ENCODE assay signal across 21 cellular contexts in genomic region chr1:89288051-89288340, GRCh38. TPM values are rescaled to one million over a fixed set of nuclear protein-coding genes. Genes with fewer than 3 reads are reported as not detected.
DNase-seq lines count a peak whose midpoint lies in the region; ATAC-seq, FAIRE-seq and TF ChIP-seq lines count a peak whose summit lies in the region.
"Had no signal": no experiment of that assay in that cellular context is flagged by ENCODE, and none has a peak within 500 bp of the region (broad histone marks: within the 10 kb centered on the region; RNA-seq: fewer than 3 reads in every experiment).

No MANE protein-coding gene starts in this region.

- peak overlapping the region; percentile 98 for H3K27ac Mint-ChIP-seq in activated naive CD8-positive, alpha-beta T cell
- peak overlapping the region; percentile 85 to 94 for H3K27ac Mint-ChIP-seq in natural killer cell

- TF ChIP-seq POLR2A in GM12892 (IDR thresholded peaks at IDR 0.05; ENCODE audit: low read depth, low read length): no peak

- FAIRE-seq in GM12892 (lab: Jason Lieb, UNC): peak; percentile 17
- FAIRE-seq: kidney had no signal

- H3K36me3 Mint-ChIP-seq in activated T-cell treated with anti-CD3 and anti-CD28 coated beads, Interleukin-2, amount 50 U/mL, for 4 hours (ENCODE audit: insufficient read depth): peaks cover 18% of the 10 kb centered on the region
- peaks cover 30% of the 10 kb centered on the region for H3K36me3 Mint-ChIP-seq in activated naive CD8-positive, alpha-beta T cell
- no peaks in the 10 kb centered on the region for H3K36me3 Mint-ChIP-seq in natural killer cell

- H3K9me3 Mint-ChIP-seq in activated T-cell treated with anti-CD3 and anti-CD28 coated beads, Interleukin-2, amount 50 U/mL, for 4 hours: peaks cover 18% of the 10 kb centered on the region
- H3K9me3 Mint-ChIP-seq in activated naive CD8-positive, alpha-beta T cell (ENCODE audit: low read depth): peaks cover 15% of the 10 kb centered on the region
- no peaks in the 10 kb centered on the region for H3K9me3 Mint-ChIP-seq in natural killer cell

- H3K4me3 Mint-ChIP-seq in activated T-cell treated with anti-CD3 and anti-CD28 coated beads, Interleukin-2, amount 50 U/mL, for 4 hours: peak overlapping the region; percentile 59
- peak overlapping the region; percentile 55 for H3K4me3 Mint-ChIP-seq in activated naive CD8-positive, alpha-beta T cell
- peak overlapping the region; percentile 60 for H3K4me3 Mint-ChIP-seq in natural killer cell

- no peaks in the 10 kb centered on the region for H3K27me3 Mint-ChIP-seq in activated T-cell treated with anti-CD3 and anti-CD28 coated beads, Interleukin-2, amount 50 U/mL, for 4 hours (ENCODE audit: low read depth)
- H3K27me3 Mint-ChIP-seq in activated naive CD8-positive, alpha-beta T cell: no peaks in the 10 kb centered on the region
- H3K27me3 Mint-ChIP-seq in natural killer cell (ENCODE audit: low read depth in 2 of 2): no peaks in the 10 kb centered on the region

- TF ChIP-seq CTCF in natural killer cell (IDR thresholded peaks at IDR 0.05): no peak

- DNase-seq in activated T-cell treated with anti-CD3 and anti-CD28 coated beads, Interleukin-2, amount 50 U/mL, for 4 hours: no peak
- DNase-seq in activated T-cell treated with anti-CD3 and anti-CD28 coated beads for 4 hours: no peak
- DNase-seq in GM12892 (ENCODE audit: insufficient read length): no peak
- no peak for DNase-seq in natural killer cell
- DNase-seq in AG08396 (ENCODE audit: low spot score): no peak
- no peak for DNase-seq in NCI-H146 (lab: John Stamatoyannopoulos, UW)
- DNase-seq: activated CD4-positive, CD25-positive, alpha-beta regulatory T cell; activated CD8-positive, alpha-beta memory T cell treated with anti-CD3 and anti-CD28 coated beads, Interleukin-2, amount 50 U/mL, for 48 hours; brain microvascular endothelial cell; DMS 273 treated with DMSO at 0.1 percent for 48 hours; kidney; NCI-H1436 treated with DMSO at 0.1 percent for 48 hours; NCI-H2171 treated with DMSO at 0.1 percent for 48 hours; NCI-H526; psoas muscle; T-helper 9 cell had no signal

- ATAC-seq in activated T-cell treated with anti-CD3 and anti-CD28 coated beads, Interleukin-2, amount 50 U/mL, for 4 hours: peak; percentile 46 to 55
- ATAC-seq in natural killer cell (no peak), GM19328 (IDR thresholded peaks at IDR 0.05; ENCODE audit: unreplicated experiment) (no peak)
- ATAC-seq: psoas muscle had no signal

- intact Hi-C loops in natural killer cell (cut with micrococcal nuclease): loop anchor here (5.0 kb wide), 1 partner anchor 291 kb away; no protein-coding TSS in a partner anchor

- peaks cover 70% of the 10 kb centered on the region for H3K4me1 Mint-ChIP-seq in activated T-cell treated with anti-CD3 and anti-CD28 coated beads, Interleukin-2, amount 50 U/mL, for 4 hours (ENCODE audit: low read depth)
- H3K4me1 Mint-ChIP-seq in activated naive CD8-positive, alpha-beta T cell (ENCODE audit: low read depth): peaks cover 67% of the 10 kb centered on the region
- H3K4me1 Mint-ChIP-seq in natural killer cell: peaks cover 48 to 59% of the 10 kb centered on the region in 2 donors

RNA-seq across cellular contexts. Expression of gene GBP5, which starts 15.3 kb away (rescaled TPM):
- total RNA-seq in activated T-cell treated with anti-CD3 and anti-CD28 coated beads, Interleukin-2, amount 50 U/mL, for 4 hours: 100 to 1,000 TPM in 2 of 3 donors, 10 to 100 TPM in 1; 63.4 to 177 (median 147) TPM
- 2.5 TPM for polyA plus RNA-seq in GM12892 (2012; ENCODE audit: missing spikeins)
- total RNA-seq in natural killer cell: 100 to 1,000 TPM; 191 to 249 (median 219) TPM
- total RNA-seq: G401, RPMI7951, SK-MEL-5 had no signal

Comparison
In these comparisons a context has a peak if more than half of its experiments do, and no peak if none do; other contexts are left out.
1. ATAC-seq: peak in activated T-cell treated with anti-CD3 and anti-CD28 coated beads, Interleukin-2, amount 50 U/mL, for 4 hours (2 of 2); none in natural killer cell (0 of 3) and GM19328 (single experiment).
2. Peak in every context shown above with its lines, with median percentiles within 50 percentile points of each other: H3K4me3 Mint-ChIP-seq.